In the genomic region with DNA sequence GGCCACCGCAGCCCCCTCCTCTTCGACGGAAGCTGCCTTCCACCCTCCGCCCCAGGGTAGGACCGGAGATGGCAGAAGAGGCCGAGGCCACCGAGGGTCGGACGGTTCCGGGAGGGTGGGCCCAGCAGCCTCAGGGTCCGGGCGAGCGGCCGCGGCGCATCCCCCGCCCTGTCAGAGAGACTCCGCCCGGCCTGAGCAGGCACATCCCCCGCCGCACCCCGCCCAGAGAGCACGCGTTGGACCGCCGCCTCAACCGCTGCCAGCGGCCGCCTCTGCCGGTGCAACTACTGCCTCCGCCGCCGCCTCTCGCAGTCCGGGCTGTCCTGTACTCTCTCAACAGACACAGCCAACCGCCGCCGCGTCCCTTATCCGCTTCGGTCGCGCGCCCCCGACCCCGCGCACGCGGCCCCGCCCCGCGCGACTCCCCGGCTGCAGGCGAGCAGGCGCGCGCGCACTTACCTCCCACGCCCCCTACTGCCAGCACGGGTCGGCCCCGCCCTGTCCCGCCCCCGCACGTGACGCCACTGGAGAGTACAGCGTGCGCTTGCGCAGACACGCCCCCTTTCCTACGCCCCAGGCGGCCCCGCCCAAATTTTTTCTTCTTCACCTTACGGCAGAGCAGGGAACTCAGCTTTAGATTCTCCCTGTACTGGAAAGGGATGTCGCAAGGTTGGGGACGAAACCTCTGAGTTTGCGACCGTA, we compare ENCODE assay signal across 1 cellular context.
TF ChIP-seq lines count a peak whose summit lies in the region.

A gene with protein sequence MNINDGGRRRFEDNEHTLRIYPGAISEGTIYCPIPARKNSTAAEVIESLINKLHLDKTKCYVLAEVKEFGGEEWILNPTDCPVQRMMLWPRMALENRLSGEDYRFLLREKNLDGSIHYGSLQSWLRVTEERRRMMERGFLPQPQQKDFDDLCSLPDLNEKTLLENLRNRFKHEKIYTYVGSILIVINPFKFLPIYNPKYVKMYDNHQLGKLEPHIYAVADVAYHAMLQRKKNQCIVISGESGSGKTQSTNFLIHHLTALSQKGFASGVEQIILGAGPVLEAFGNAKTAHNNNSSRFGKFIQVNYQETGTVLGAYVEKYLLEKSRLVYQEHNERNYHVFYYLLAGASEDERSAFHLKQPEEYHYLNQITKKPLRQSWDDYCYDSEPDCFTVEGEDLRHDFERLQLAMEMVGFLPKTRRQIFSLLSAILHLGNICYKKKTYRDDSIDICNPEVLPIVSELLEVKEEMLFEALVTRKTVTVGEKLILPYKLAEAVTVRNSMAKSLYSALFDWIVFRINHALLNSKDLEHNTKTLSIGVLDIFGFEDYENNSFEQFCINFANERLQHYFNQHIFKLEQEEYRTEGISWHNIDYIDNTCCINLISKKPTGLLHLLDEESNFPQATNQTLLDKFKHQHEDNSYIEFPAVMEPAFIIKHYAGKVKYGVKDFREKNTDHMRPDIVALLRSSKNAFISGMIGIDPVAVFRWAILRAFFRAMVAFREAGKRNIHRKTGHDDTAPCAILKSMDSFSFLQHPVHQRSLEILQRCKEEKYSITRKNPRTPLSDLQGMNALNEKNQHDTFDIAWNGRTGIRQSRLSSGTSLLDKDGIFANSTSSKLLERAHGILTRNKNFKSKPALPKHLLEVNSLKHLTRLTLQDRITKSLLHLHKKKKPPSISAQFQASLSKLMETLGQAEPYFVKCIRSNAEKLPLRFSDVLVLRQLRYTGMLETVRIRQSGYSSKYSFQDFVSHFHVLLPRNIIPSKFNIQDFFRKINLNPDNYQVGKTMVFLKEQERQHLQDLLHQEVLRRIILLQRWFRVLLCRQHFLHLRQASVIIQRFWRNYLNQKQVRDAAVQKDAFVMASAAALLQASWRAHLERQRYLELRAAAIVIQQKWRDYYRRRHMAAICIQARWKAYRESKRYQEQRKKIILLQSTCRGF (N-terminal part only) (minus strand): TSS at position 453 of the 702 bp plus-strand sequence. CDS start 71,587 bp downstream, outside the sequence.

TF ChIP-seq in HepG2, 621 proteins besides CTCF, POLR2A, EP300 and RAD21 (continued from another document and continues in another):
- TF ChIP-seq, protein P1, sequence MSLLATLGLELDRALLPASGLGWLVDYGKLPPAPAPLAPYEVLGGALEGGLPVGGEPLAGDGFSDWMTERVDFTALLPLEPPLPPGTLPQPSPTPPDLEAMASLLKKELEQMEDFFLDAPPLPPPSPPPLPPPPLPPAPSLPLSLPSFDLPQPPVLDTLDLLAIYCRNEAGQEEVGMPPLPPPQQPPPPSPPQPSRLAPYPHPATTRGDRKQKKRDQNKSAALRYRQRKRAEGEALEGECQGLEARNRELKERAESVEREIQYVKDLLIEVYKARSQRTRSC (CRISPR knock-in tag; IDR thresholded peaks at IDR 0.05; ENCODE audit: low read depth) = no peak
- TF ChIP-seq ZNF253 (CRISPR knock-in tag; IDR thresholded peaks at IDR 0.05; ENCODE audit: borderline replicate concordance) (no peak), MIXL1 (CRISPR knock-in tag; IDR thresholded peaks at IDR 0.05) (no peak), ZBTB34 (CRISPR knock-in tag; IDR thresholded peaks at IDR 0.05) (no peak), NR0B2 (CRISPR knock-in tag; IDR thresholded peaks at IDR 0.05) (no peak; the same call in 1 of the 2 replicates), ZNF432 (CRISPR knock-in tag; IDR thresholded peaks at IDR 0.05; ENCODE audit: borderline replicate concordance) (no peak), HNF4G (IDR thresholded peaks at IDR 0.05; ENCODE audit: borderline replicate concordance, low read depth, low read length) (no peak), HNF4G (CRISPR knock-in tag; IDR thresholded peaks at IDR 0.05; ENCODE audit: borderline replicate concordance, low read depth) (no peak), BHLHE40 (IDR thresholded peaks at IDR 0.05; ENCODE audit: low read length) (peak; percentile 100), ZNF160 (CRISPR knock-in tag; IDR thresholded peaks at IDR 0.05) (no peak), DNMT1 (CRISPR knock-in tag; IDR thresholded peaks at IDR 0.05) (no peak), SMC3 (IDR thresholded peaks at IDR 0.05; ENCODE audit: low read length) (no peak), MLLT10 (CRISPR knock-in tag; IDR thresholded peaks at IDR 0.05) (no peak), ZNF747 (CRISPR knock-in tag; IDR thresholded peaks at IDR 0.05; ENCODE audit: borderline replicate concordance) (no peak), REXO4 (CRISPR knock-in tag; IDR thresholded peaks at IDR 0.05; ENCODE audit: borderline replicate concordance) (no peak), HMGA1 (CRISPR knock-in tag; conservative IDR thresholded peaks at IDR 0.05) (no peak), CREBL2 (CRISPR knock-in tag; IDR thresholded peaks at IDR 0.05; ENCODE audit: borderline replicate concordance) (no peak), SMARCE1 (IDR thresholded peaks at IDR 0.05; ENCODE audit: borderline replicate concordance) (no peak), KLF6 (CRISPR knock-in tag; IDR thresholded peaks at IDR 0.05) (no peak), ZNF773 (CRISPR knock-in tag; IDR thresholded peaks at IDR 0.05; ENCODE audit: borderline replicate concordance) (no peak), ISX (CRISPR knock-in tag; conservative IDR thresholded peaks at IDR 0.05) (no peak), PHF8 (CRISPR knock-in tag; IDR thresholded peaks at IDR 0.05) (peak; percentile 83), RFXAP (CRISPR knock-in tag; IDR thresholded peaks at IDR 0.05; ENCODE audit: borderline replicate concordance) (no peak; the same call in 1 of the 2 replicates), NR2C2 (CRISPR knock-in tag; IDR thresholded peaks at IDR 0.05; ENCODE audit: borderline replicate concordance) (0 out of 2 replicates have a peak, but pooled peaks have one; percentile 42), ZBTB3 (CRISPR knock-in tag; IDR thresholded peaks at IDR 0.05; ENCODE audit: borderline replicate concordance, low read depth) (no peak), TAF15 (IDR thresholded peaks at IDR 0.05; ENCODE audit: low read depth, low read length, poor library complexity, severe bottlenecking) (no peak), SSRP1 (CRISPR knock-in tag; IDR thresholded peaks at IDR 0.05) (no peak), KAT2B (IDR thresholded peaks at IDR 0.05; ENCODE audit: borderline replicate concordance, low read depth, low read length) (no peak), HOXA3 (CRISPR knock-in tag; IDR thresholded peaks at IDR 0.05) (peak; percentile 26; the same call in 1 of the 2 replicates), CREB1 (IDR thresholded peaks at IDR 0.05) (0 out of 2 replicates have a peak, but pooled peaks have one; percentile 28), CREB1 (CRISPR knock-in tag; IDR thresholded peaks at IDR 0.05) (no peak; the same call in 1 of the 2 replicates), ZC3H4 (CRISPR knock-in tag; IDR thresholded peaks at IDR 0.05; ENCODE audit: borderline replicate concordance) (no peak), HDAC6 (IDR thresholded peaks at IDR 0.05; ENCODE audit: low read depth, low read length) (no peak), THRA (CRISPR knock-in tag; IDR thresholded peaks at IDR 0.05; ENCODE audit: borderline replicate concordance) (peak; percentile 16; the same call in 1 of the 2 replicates), SP140L (CRISPR knock-in tag; IDR thresholded peaks at IDR 0.05; ENCODE audit: borderline replicate concordance) (no peak), NFKB2 (CRISPR knock-in tag; IDR thresholded peaks at IDR 0.05; ENCODE audit: borderline replicate concordance) (peak; percentile 34; the same call in 1 of the 2 replicates)
- TF ChIP-seq, protein P2, sequence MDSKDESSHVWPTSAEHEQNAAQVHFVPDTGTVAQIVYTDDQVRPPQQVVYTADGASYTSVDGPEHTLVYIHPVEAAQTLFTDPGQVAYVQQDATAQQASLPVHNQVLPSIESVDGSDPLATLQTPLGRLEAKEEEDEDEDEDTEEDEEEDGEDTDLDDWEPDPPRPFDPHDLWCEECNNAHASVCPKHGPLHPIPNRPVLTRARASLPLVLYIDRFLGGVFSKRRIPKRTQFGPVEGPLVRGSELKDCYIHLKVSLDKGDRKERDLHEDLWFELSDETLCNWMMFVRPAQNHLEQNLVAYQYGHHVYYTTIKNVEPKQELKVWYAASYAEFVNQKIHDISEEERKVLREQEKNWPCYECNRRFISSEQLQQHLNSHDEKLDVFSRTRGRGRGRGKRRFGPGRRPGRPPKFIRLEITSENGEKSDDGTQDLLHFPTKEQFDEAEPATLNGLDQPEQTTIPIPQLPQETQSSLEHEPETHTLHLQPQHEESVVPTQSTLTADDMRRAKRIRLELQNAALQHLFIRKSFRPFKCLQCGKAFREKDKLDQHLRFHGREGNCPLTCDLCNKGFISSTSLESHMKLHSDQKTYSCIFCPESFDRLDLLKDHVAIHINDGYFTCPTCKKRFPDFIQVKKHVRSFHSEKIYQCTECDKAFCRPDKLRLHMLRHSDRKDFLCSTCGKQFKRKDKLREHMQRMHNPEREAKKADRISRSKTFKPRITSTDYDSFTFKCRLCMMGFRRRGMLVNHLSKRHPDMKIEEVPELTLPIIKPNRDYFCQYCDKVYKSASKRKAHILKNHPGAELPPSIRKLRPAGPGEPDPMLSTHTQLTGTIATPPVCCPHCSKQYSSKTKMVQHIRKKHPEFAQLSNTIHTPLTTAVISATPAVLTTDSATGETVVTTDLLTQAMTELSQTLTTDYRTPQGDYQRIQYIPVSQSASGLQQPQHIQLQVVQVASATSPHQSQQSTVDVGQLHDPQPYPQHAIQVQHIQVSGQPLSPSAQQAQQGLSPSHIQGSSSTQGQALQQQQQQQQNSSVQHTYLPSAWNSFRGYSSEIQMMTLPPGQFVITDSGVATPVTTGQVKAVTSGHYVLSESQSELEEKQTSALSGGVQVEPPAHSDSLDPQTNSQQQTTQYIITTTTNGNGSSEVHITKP (CRISPR knock-in tag; IDR thresholded peaks at IDR 0.05; ENCODE audit: low read depth) = no peak
- TF ChIP-seq, protein P3, sequence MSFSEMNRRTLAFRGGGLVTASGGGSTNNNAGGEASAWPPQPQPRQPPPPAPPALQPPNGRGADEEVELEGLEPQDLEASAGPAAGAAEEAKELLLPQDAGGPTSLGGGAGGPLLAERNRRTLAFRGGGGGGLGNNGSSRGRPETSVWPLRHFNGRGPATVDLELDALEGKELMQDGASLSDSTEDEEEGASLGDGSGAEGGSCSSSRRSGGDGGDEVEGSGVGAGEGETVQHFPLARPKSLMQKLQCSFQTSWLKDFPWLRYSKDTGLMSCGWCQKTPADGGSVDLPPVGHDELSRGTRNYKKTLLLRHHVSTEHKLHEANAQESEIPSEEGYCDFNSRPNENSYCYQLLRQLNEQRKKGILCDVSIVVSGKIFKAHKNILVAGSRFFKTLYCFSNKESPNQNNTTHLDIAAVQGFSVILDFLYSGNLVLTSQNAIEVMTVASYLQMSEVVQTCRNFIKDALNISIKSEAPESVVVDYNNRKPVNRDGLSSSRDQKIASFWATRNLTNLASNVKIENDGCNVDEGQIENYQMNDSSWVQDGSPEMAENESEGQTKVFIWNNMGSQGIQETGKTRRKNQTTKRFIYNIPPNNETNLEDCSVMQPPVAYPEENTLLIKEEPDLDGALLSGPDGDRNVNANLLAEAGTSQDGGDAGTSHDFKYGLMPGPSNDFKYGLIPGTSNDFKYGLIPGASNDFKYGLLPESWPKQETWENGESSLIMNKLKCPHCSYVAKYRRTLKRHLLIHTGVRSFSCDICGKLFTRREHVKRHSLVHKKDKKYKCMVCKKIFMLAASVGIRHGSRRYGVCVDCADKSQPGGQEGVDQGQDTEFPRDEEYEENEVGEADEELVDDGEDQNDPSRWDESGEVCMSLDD (CRISPR knock-in tag; IDR thresholded peaks at IDR 0.05; ENCODE audit: borderline replicate concordance) = 0 out of 2 replicates have a peak, but pooled peaks have one; percentile 13
- TF ChIP-seq, protein P4, sequence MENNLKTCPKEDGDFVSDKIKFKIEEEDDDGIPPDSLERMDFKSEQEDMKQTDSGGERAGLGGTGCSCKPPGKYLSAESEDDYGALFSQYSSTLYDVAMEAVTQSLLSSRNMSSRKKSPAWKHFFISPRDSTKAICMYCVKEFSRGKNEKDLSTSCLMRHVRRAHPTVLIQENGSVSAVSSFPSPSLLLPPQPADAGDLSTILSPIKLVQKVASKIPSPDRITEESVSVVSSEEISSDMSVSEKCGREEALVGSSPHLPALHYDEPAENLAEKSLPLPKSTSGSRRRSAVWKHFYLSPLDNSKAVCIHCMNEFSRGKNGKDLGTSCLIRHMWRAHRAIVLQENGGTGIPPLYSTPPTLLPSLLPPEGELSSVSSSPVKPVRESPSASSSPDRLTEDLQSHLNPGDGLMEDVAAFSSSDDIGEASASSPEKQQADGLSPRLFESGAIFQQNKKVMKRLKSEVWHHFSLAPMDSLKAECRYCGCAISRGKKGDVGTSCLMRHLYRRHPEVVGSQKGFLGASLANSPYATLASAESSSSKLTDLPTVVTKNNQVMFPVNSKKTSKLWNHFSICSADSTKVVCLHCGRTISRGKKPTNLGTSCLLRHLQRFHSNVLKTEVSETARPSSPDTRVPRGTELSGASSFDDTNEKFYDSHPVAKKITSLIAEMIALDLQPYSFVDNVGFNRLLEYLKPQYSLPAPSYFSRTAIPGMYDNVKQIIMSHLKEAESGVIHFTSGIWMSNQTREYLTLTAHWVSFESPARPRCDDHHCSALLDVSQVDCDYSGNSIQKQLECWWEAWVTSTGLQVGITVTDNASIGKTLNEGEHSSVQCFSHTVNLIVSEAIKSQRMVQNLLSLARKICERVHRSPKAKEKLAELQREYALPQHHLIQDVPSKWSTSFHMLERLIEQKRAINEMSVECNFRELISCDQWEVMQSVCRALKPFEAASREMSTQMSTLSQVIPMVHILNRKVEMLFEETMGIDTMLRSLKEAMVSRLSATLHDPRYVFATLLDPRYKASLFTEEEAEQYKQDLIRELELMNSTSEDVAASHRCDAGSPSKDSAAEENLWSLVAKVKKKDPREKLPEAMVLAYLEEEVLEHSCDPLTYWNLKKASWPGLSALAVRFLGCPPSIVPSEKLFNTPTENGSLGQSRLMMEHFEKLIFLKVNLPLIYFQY (CRISPR knock-in tag; IDR thresholded peaks at IDR 0.05; ENCODE audit: borderline replicate concordance) = peak; percentile 56; the same call in 1 of the 2 replicates
